In genomic region chr19:9010693-9011092, GRCh38 we compare ENCODE assay signal across 17 cellular contexts. TPM values are rescaled to one million over a fixed set of nuclear protein-coding genes. Genes with fewer than 3 reads are reported as not detected.
DNase-seq lines count a peak whose midpoint lies in the region; ATAC-seq and TF ChIP-seq lines count a peak whose summit lies in the region.
"Had no signal": no experiment of that assay in that cellular context is flagged by ENCODE, and none has a peak within 500 bp of the region (broad histone marks: within the 10 kb centered on the region; RNA-seq: fewer than 3 reads in every experiment).

No MANE protein-coding gene starts in this region.

- DNase-seq in MM.1S (no peak), lower lobe of right lung (no peak), epidermal melanocyte (ENCODE audit: insufficient read length, low spot score) (no peak)
- DNase-seq in activated CD8-positive, alpha-beta memory T cell treated with anti-CD3 and anti-CD28 coated beads for 24 hours: no peak
- DNase-seq: CD4-positive, CD25-positive, alpha-beta regulatory T cell; DMS79; GOT3 had no signal

- no peak overlapping the region for H3K27ac ChIP-seq in BLaER1
- H3K27ac ChIP-seq in MM.1S (ENCODE audit: low read length): no peak overlapping the region
- no peak overlapping the region for H3K27ac ChIP-seq in lower lobe of right lung
- H3K27ac ChIP-seq: 22Rv1, HL-60 had no signal

- H3K9ac ChIP-seq in BLaER1 (no peak overlapping the region), MM.1S (ENCODE audit: low read length) (peak overlapping the region; percentile 4; the same call in 1 of the 2 replicates)

- intact Hi-C loops in lower lobe of right lung (cut with DNase I): no loop called here

- TF ChIP-seq CTCF in MM.1S (IDR thresholded peaks at IDR 0.05; ENCODE audit: low read length) (no peak), lower lobe of right lung (IDR thresholded peaks at IDR 0.05) (no peak)

- H3K27me3 Mint-ChIP-seq in stimulated activated memory B cell treated with anti-CD40 and anti-IgM and Interleukin-4, amounts not matched to agents 10 μg/mL and 1 μg/mL and 100 μg/mL, for 72 hours: no peaks in the 10 kb centered on the region

- H3K9me2 ChIP-seq in MM.1S (replicated peaks; ENCODE audit: insufficient read depth, low read length): no peaks in the 10 kb centered on the region

- H4K20me1 ChIP-seq in BLaER1 (no peaks in the 10 kb centered on the region), MM.1S (ENCODE audit: insufficient read depth, low read length) (no peaks in the 10 kb centered on the region)

- H3K4me3 ChIP-seq in BLaER1 (no peak overlapping the region), MM.1S (ENCODE audit: low read length) (peak overlapping the region; percentile 66), lower lobe of right lung (no peak overlapping the region)
- H3K4me3 ChIP-seq: K562 had no signal

- peaks cover 33% of the 10 kb centered on the region for H3K4me1 ChIP-seq in BLaER1
- no peaks in the 10 kb centered on the region for H3K4me1 ChIP-seq in MM.1S (ENCODE audit: low read length)
- no peaks in the 10 kb centered on the region for H3K4me1 ChIP-seq in lower lobe of right lung

- no peaks in the 10 kb centered on the region for H3K27me3 ChIP-seq in BLaER1
- peaks cover 49% of the 10 kb centered on the region for H3K27me3 ChIP-seq in MM.1S (replicated peaks; ENCODE audit: insufficient read depth, low read length)
- peaks cover 17% of the 10 kb centered on the region for H3K27me3 ChIP-seq in lower lobe of right lung (ENCODE audit: low read depth)

- no peaks in the 10 kb centered on the region for H3K9me3 ChIP-seq in BLaER1
- no peaks in the 10 kb centered on the region for H3K9me3 ChIP-seq in MM.1S (replicated peaks; ENCODE audit: insufficient read depth, low read length)
- H3K9me3 ChIP-seq in lower lobe of right lung: no peaks in the 10 kb centered on the region

- H3K4me3 Mint-ChIP-seq in stimulated activated memory B cell treated with anti-CD40 and anti-IgM and Interleukin-4, amounts not matched to agents 10 μg/mL and 1 μg/mL and 100 μg/mL, for 72 hours: peak overlapping the region; percentile 11
- H3K4me3 Mint-ChIP-seq: CD4-positive, CD25-positive, alpha-beta regulatory T cell; H9 had no signal

- peak overlapping the region; percentile 24; the same call in 1 of the 2 replicates for H3K4me2 ChIP-seq in BLaER1
- peak overlapping the region; percentile 78 for H3K4me2 ChIP-seq in MM.1S (ENCODE audit: low read depth, low read length)

- H3K36me3 ChIP-seq in BLaER1 (no peaks in the 10 kb centered on the region), MM.1S (replicated peaks; ENCODE audit: insufficient read depth, low read length) (no peaks in the 10 kb centered on the region), lower lobe of right lung (no peaks in the 10 kb centered on the region)

- no peaks in the 10 kb centered on the region for H3K36me3 Mint-ChIP-seq in stimulated activated memory B cell treated with anti-CD40 and anti-IgM and Interleukin-4, amounts not matched to agents 10 μg/mL and 1 μg/mL and 100 μg/mL, for 72 hours
- H3K36me3 Mint-ChIP-seq: CD4-positive, CD25-positive, alpha-beta regulatory T cell had no signal

- H3F3A ChIP-seq in MM.1S (ENCODE audit: insufficient read depth, low read length): no peaks in the 10 kb centered on the region

- no peak overlapping the region for H3K27ac Mint-ChIP-seq in stimulated activated memory B cell treated with anti-CD40 and anti-IgM and Interleukin-4, amounts not matched to agents 10 μg/mL and 1 μg/mL and 100 μg/mL, for 72 hours
- H3K27ac Mint-ChIP-seq: CD4-positive, CD25-positive, alpha-beta regulatory T cell; H9 had no signal

- H3K9me3 Mint-ChIP-seq in stimulated activated memory B cell treated with anti-CD40 and anti-IgM and Interleukin-4, amounts not matched to agents 10 μg/mL and 1 μg/mL and 100 μg/mL, for 72 hours: peaks cover 17% of the 10 kb centered on the region

- H3K4me1 Mint-ChIP-seq in stimulated activated memory B cell treated with anti-CD40 and anti-IgM and Interleukin-4, amounts not matched to agents 10 μg/mL and 1 μg/mL and 100 μg/mL, for 72 hours: no peaks in the 10 kb centered on the region
- H3K4me1 Mint-ChIP-seq: CD4-positive, CD25-positive, alpha-beta regulatory T cell had no signal

- H3K79me2 ChIP-seq in MM.1S (ENCODE audit: low read length): no peaks in the 10 kb centered on the region

- H2AFZ ChIP-seq in MM.1S (ENCODE audit: low read length): peak overlapping the region; percentile 80

- ATAC-seq in lower lobe of right lung: peak; percentile 16 to 34
- peak; percentile 8 for ATAC-seq in stimulated activated memory B cell treated with anti-CD40 and anti-IgM and Interleukin-4, amounts not matched to agents 10 μg/mL and 1 μg/mL and 100 μg/mL, for 72 hours
- ATAC-seq in HG03520 (IDR thresholded peaks at IDR 0.05; ENCODE audit: unreplicated experiment): no peak
- ATAC-seq in HG03354 (IDR thresholded peaks at IDR 0.05; ENCODE audit: poor library complexity, severe bottlenecking, unreplicated experiment): no peak
- ATAC-seq: K562 had no signal

RNA-seq across cellular contexts. Expression of gene MUC16, which starts 0.5 kb away (rescaled TPM):
- total RNA-seq in lower lobe of right lung: 2.2 TPM
- total RNA-seq: A673, G401, K562 had no signal

Comparison
In these comparisons a context has a peak if more than half of its experiments do, and no peak if none do; other contexts are left out.
1. ATAC-seq: peak in lower lobe of right lung (2 of 2) and stimulated activated memory B cell treated with anti-CD40 and anti-IgM and Interleukin-4, amounts not matched to agents 10 μg/mL and 1 μg/mL and 100 μg/mL, for 72 hours (single experiment); none in HG03520 (single experiment) and HG03354 (single experiment).